In the genomic region with DNA sequence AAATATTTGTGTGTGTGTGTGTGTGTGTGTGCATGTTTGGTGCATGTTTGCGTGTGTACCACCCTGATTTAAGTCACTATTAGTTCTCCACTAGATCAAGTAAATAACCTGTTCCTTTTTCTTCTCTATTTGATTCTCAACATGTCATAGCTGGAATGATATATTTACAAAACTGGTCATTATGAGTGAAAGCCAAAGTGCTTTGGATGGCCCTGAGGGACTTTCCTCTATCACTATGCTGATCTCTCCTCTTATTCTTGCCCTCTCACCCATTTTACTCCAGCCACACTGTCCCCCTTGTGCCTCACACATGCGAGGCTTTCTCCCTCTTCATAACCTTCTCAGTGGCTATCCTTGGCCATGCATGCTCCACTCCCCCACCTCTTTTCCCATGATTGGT, we compare ENCODE assay signal across 23 cellular contexts.
A peak's percentile ranks its signal among the peaks of the same experiment; 100 is the strongest.
DNase-seq lines count a peak whose midpoint lies in the region; ATAC-seq, FAIRE-seq and TF ChIP-seq lines count a peak whose summit lies in the region.
"Had no signal": no experiment of that assay in that cellular context is flagged by ENCODE, and none has a peak within 500 bp of the region (broad histone marks: within the 10 kb centered on the region; RNA-seq: fewer than 3 reads in every experiment).

No MANE protein-coding gene starts in this region.

- no peak overlapping the region for H3K4me3 ChIP-seq in sigmoid colon
- H3K4me3 ChIP-seq: Peyer's patch, SJSA1 had no signal

- H3K36me3 ChIP-seq in sigmoid colon, result no peaks in the 10 kb centered on the region
- H3K36me3 ChIP-seq: Peyer's patch, SJSA1 had no signal

- intact Hi-C loops in sigmoid colon (cut with DNase I), result no loop called here

- no peaks in the 10 kb centered on the region for H3K9me3 ChIP-seq in sigmoid colon
- H3K9me3 ChIP-seq: Peyer's patch, SJSA1 had no signal

- TF ChIP-seq CTCF in sigmoid colon (IDR thresholded peaks at IDR 0.05), result no peak

- DNase-seq in GM12891 (ENCODE audit: insufficient read length, low spot score), result no peak
- DNase-seq in NCI-H510A (lab: John Stamatoyannopoulos, UW), result no peak
- DNase-seq in sigmoid colon, result no peak
- no peak for DNase-seq in NCI-H2227 treated with DMSO at 0.1 percent for 48 hours (lab: John Stamatoyannopoulos, UW)
- DNase-seq in iPS-NIHi11 (ENCODE audit: low spot score), result no peak
- DNase-seq: 8988T; C1 segment of cervical spinal cord; CD8-positive, alpha-beta T cell; DND-41; NCI-H1105; NCI-H146; NCI-H2029; NCI-H526; Peyer's patch; T-helper 1 cell; T-helper 9 cell had no signal

- no peak for FAIRE-seq in GM12891 (lab: Jason Lieb, UNC)
- FAIRE-seq: H1 had no signal

- 59 to 73% methylated on average over 2 of the region's 2 CpGs for WGBS in sigmoid colon, 2 donors

- H3K27me3 ChIP-seq in sigmoid colon, result no peaks in the 10 kb centered on the region
- H3K27me3 ChIP-seq: Peyer's patch, SJSA1 had no signal

- TF ChIP-seq POLR2A in GM12891 (IDR thresholded peaks at IDR 0.05; ENCODE audit: low read depth, low read length) (no peak), sigmoid colon (IDR thresholded peaks at IDR 0.05) (no peak)

- H3K4me1 ChIP-seq in sigmoid colon, result no peaks in the 10 kb centered on the region
- H3K4me1 ChIP-seq: Peyer's patch, SJSA1 had no signal

- no peak overlapping the region for H3K27ac ChIP-seq in sigmoid colon
- H3K27ac ChIP-seq: KMS-11, Peyer's patch, SJSA1 had no signal

- TF ChIP-seq EP300 in sigmoid colon (IDR thresholded peaks at IDR 0.05), result no peak

- peak; percentile 53 for ATAC-seq in GM19463 (IDR thresholded peaks at IDR 0.05; ENCODE audit: unreplicated experiment)
- ATAC-seq in HG02870 (IDR thresholded peaks at IDR 0.05; ENCODE audit: unreplicated experiment), result peak; percentile 57
- peak; percentile 59 for ATAC-seq in HG03442 (IDR thresholded peaks at IDR 0.05; ENCODE audit: unreplicated experiment)
- ATAC-seq: CD8-positive, alpha-beta T cell; HCT116 had no signal

TF ChIP-seq in GM12891, 5 proteins besides CTCF, POLR2A, EP300 and RAD21:
- TF ChIP-seq SPI1 (IDR thresholded peaks at IDR 0.05; ENCODE audit: low read depth, low read length) (0 out of 2 replicates have a peak, but pooled peaks have one; percentile 13), PAX5 (IDR thresholded peaks at IDR 0.05; ENCODE audit: insufficient read depth, low read length, severe bottlenecking) (no peak), POLR2AphosphoS5 (IDR thresholded peaks at IDR 0.05; ENCODE audit: low read depth, low read length) (no peak), TAF1 (IDR thresholded peaks at IDR 0.05; ENCODE audit: low read depth, low read length) (no peak), POU2F2 (IDR thresholded peaks at IDR 0.05; ENCODE audit: low read depth, low read length) (no peak)
